ENCODE assay signal across 1 cellular context in genomic region chr2:54512663-54513363, GRCh38.
TF ChIP-seq lines count a peak whose summit lies in the region.

No MANE protein-coding gene starts in this region.

TF ChIP-seq in HepG2, 621 proteins besides CTCF, POLR2A, EP300 and RAD21:
- no peak for TF ChIP-seq ZNF407 (CRISPR knock-in tag; IDR thresholded peaks at IDR 0.05; ENCODE audit: not compliant biosample characterization)
- TF ChIP-seq ZNF687 (CRISPR knock-in tag; IDR thresholded peaks at IDR 0.05) = peak; percentile 23; the same call in 1 of the 2 replicates
- peak; percentile 35; the same call in 1 of the 2 replicates for TF ChIP-seq SP4 (CRISPR knock-in tag; IDR thresholded peaks at IDR 0.05)
- TF ChIP-seq MAX (IDR thresholded peaks at IDR 0.05) = no peak
- TF ChIP-seq ZFP37 (CRISPR knock-in tag; IDR thresholded peaks at IDR 0.05; ENCODE audit: borderline replicate concordance) = no peak
- TF ChIP-seq ATF7-NPFF (CRISPR knock-in tag; IDR thresholded peaks at IDR 0.05; ENCODE audit: low read depth) = no peak
- no peak for TF ChIP-seq DR1 (CRISPR knock-in tag; IDR thresholded peaks at IDR 0.05)
- no peak for TF ChIP-seq SMARCC2 (IDR thresholded peaks at IDR 0.05)
TF ChIP-seq in HepG2: peak in this region for 2.
